In genomic region chr1:219264557-219264956, GRCh38 we compare ENCODE assay signal across 15 cellular contexts.
DNase-seq lines count a peak whose midpoint lies in the region; ATAC-seq and TF ChIP-seq lines count a peak whose summit lies in the region.
"Had no signal": no experiment of that assay in that cellular context is flagged by ENCODE, and none has a peak within 500 bp of the region (broad histone marks: within the 10 kb centered on the region; RNA-seq: fewer than 3 reads in every experiment).

No MANE protein-coding gene starts in this region.

- in situ Hi-C loops in astrocyte of the cerebellum (cut with HindIII; ENCODE audit: low sequenced_read_pairs) = no loop called here

- TF ChIP-seq CTCF in astrocyte of the cerebellum (IDR thresholded peaks at IDR 0.05; ENCODE audit: low read depth, low read length, missing control alignments) (no peak), WERI-Rb-1 (IDR thresholded peaks at IDR 0.05; ENCODE audit: low read depth, low read length) (no peak)

- H3K4me3 ChIP-seq in astrocyte of the cerebellum (ENCODE audit: low read depth, low read length) (no peak overlapping the region), WERI-Rb-1 (ENCODE audit: low read depth, low read length) (no peak overlapping the region)
- H3K4me3 ChIP-seq: A549, cardiac muscle cell, stomach had no signal

- no peak overlapping the region for H3K27ac ChIP-seq in WERI-Rb-1
- H3K27ac ChIP-seq: A549, cardiac muscle cell, stomach had no signal

- H3K27me3 ChIP-seq in WERI-Rb-1 (ENCODE audit: insufficient read depth, low read depth, severe bottlenecking) = no peaks in the 10 kb centered on the region
- H3K27me3 ChIP-seq: cardiac muscle cell, stomach had no signal

- peaks cover 3% of the 10 kb centered on the region for H3K9me3 ChIP-seq in WERI-Rb-1 (ENCODE audit: severe bottlenecking)

- ATAC-seq in left cardiac atrium (no peak), GM18511 (IDR thresholded peaks at IDR 0.05; ENCODE audit: unreplicated experiment) (no peak)
- ATAC-seq: A549 had no signal

- intact Hi-C loops in left cardiac atrium (cut with DNase I) = no loop called here

- DNase-seq in COLO829 (ENCODE audit: low spot score) = peak; percentile 71
- peak in 2 of 3 experiments; percentile 67 to 92 for DNase-seq in NCI-H1417 (lab: John Stamatoyannopoulos, UW)
- peak; percentile 41 for DNase-seq in astrocyte of the cerebellum (ENCODE audit: low read depth)
- DNase-seq in iris pigment epithelial cell (ENCODE audit: low read depth) = peak; percentile 7
- DNase-seq in left cardiac atrium = no peak
- no peak for DNase-seq in NCI-H2029 (lab: John Stamatoyannopoulos, UW)
- no peak for DNase-seq in WERI-Rb-1
- DNase-seq: CD4-positive, CD25-positive, alpha-beta regulatory T cell; DMS79 treated with DMSO at 0.1 percent for 48 hours; NCI-H510A treated with DMSO at 0.1 percent for 48 hours; SK-N-SH; stomach had no signal

- no peaks in the 10 kb centered on the region for H3K36me3 ChIP-seq in WERI-Rb-1
- H3K36me3 ChIP-seq: cardiac muscle cell, stomach had no signal

Comparison
In these comparisons a context has a peak if more than half of its experiments do, and no peak if none do; other contexts are left out.
1. DNase-seq: peak in COLO829 (single experiment), NCI-H1417 (2 of 3), astrocyte of the cerebellum (single experiment) and iris pigment epithelial cell (single experiment); none in left cardiac atrium (single experiment), NCI-H2029 (single experiment) and WERI-Rb-1 (single experiment).